ENCODE assay signal across 8 cellular contexts in the genomic region with DNA sequence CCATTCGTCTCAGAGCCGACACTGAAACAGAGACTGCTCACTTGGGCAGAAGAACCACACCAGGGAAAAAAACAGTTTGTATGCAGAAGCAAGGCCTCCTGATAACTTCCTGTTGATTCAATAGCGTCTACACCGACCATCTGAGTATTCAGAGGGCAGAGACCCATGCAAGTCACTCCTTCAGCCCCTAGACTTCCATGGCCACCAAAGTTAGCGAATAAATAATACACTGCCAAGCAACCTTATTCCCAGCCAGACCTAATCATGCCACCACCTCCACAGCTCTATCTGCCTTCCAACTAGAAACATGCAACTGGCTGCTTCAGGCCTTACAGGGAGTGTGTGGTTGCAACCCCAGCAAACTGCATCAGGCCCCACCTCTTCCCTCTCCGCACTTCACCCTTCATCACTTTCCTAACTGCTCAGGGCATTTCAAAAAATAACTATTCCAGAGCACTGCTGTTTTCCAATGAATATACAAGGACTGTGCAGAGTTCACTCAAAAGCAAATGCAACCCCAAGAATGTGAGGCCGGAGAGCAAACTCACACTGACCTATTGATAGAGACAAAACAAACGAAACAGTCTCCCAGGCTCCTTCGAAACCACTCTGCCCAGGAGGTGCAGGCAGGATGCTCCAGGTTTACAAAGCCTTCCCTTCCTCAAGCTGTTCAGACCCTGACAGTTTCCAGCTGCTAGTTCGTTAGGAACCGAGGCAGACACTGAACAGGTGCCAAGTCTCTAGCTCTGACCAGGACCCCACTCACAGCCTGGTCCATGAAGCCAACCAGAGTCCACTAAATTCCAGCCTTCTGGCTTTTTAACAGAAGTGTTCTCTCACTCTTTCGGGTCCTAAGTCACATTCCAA. TPM values are rescaled to one million over a fixed set of nuclear protein-coding genes. Genes with fewer than 3 reads are reported as not detected.
DNase-seq lines count a peak whose midpoint lies in the region; ATAC-seq, FAIRE-seq and TF ChIP-seq lines count a peak whose summit lies in the region.

No MANE protein-coding gene starts in this region.

- no peak for TF ChIP-seq EP300 in H1 (IDR thresholded peaks at IDR 0.05; ENCODE audit: borderline replicate concordance in 1 of 2, low read depth in 2 of 2, low read length in 2 of 2)

- H3K9ac ChIP-seq in OCI-LY1 (ENCODE audit: low read length) (peak overlapping the region; percentile 75), H1 (replicated peaks in 1 of 4; ENCODE audit: extremely low read depth in 1 of 4, low read depth in 3 of 4, low read length in 3 of 4) (no peak overlapping the region), neural progenitor cell (no peak overlapping the region)

- 0 out of 2 replicates have a peak overlapping the region, but pooled peaks have one; percentile 46 for H2BK12ac ChIP-seq in H1 (ENCODE audit: low read depth, low read length)

- H3K18ac ChIP-seq in H1 (ENCODE audit: extremely low read depth, low read length) = no peak overlapping the region

- peak; percentile 72 for FAIRE-seq in GM12891 (lab: Jason Lieb, UNC)
- no peak for FAIRE-seq in H1 (lab: Jason Lieb, UNC)
- FAIRE-seq in GM12892 (lab: Jason Lieb, UNC) = no peak

- peak overlapping the region; percentile 79 for H3K4me2 ChIP-seq in OCI-LY1 (ENCODE audit: low read length)
- H3K4me2 ChIP-seq in H1 (ENCODE audit: insufficient read depth in 1 of 2, low read depth in 2 of 2, low read length in 2 of 2) = peak overlapping the region; percentile 44 to 63
- peak overlapping the region; percentile 89 for H3K4me2 ChIP-seq in neural progenitor cell

- TF ChIP-seq RAD21 in H1 (IDR thresholded peaks at IDR 0.05 in 1 of 2, conservative IDR thresholded peaks at IDR 0.05 in 1 of 2; ENCODE audit: low read depth in 2 of 2, low read length in 2 of 2) = no peak

- H4K20me1 ChIP-seq in OCI-LY1 (ENCODE audit: insufficient read depth, low read length) (no peaks in the 10 kb centered on the region), H1 (replicated peaks in 1 of 2; ENCODE audit: control insufficient read depth in 1 of 2, insufficient read depth in 2 of 2, low read length in 2 of 2) (peaks cover 32 to 52% of the 10 kb centered on the region in 2 experiments), neural progenitor cell (ENCODE audit: low read depth) (peaks cover 77% of the 10 kb centered on the region)

- TF ChIP-seq CTCF in OCI-LY1 (IDR thresholded peaks at IDR 0.05; ENCODE audit: low read length) (no peak), H1 (IDR thresholded peaks at IDR 0.05; ENCODE audit: control extremely low read depth in 1 of 3, insufficient read depth in 1 of 3, low read depth in 1 of 3, low read length in 3 of 3) (no peak), neural progenitor cell (IDR thresholded peaks at IDR 0.05) (no peak)

- H4K5ac ChIP-seq in H1 (ENCODE audit: insufficient read length, low read depth, low read length) = no peak overlapping the region

- H3K4me3 ChIP-seq in OCI-LY1 (ENCODE audit: low read depth, low read length, poor library complexity, severe bottlenecking) (peak overlapping the region; percentile 74), H1 (ENCODE audit: extremely low read depth in 1 of 4, insufficient read depth in 2 of 4, low read depth in 3 of 4, low read length in 4 of 4) (peak overlapping the region in 1 of 4 experiments; percentile 6; a peak in 2 of 8 replicates), neural progenitor cell (peak overlapping the region; percentile 13)

- H4K8ac ChIP-seq in H1 (ENCODE audit: extremely low read depth, insufficient read depth, low read length) = no peak overlapping the region

- H3K79me2 ChIP-seq in OCI-LY1 (ENCODE audit: insufficient read depth, low read length) = peaks cover 79% of the 10 kb centered on the region
- peaks cover 64 to 77% of the 10 kb centered on the region in 2 experiments for H3K79me2 ChIP-seq in H1 (ENCODE audit: control insufficient read depth in 1 of 2, insufficient read depth in 2 of 2, low read length in 2 of 2)
- H3K79me2 ChIP-seq in neural progenitor cell (ENCODE audit: low read depth) = peaks cover 80% of the 10 kb centered on the region

- H3K14ac ChIP-seq in H1 (ENCODE audit: insufficient read length) = no peak overlapping the region

- H3F3A ChIP-seq in OCI-LY1 (ENCODE audit: insufficient read depth, low read length) = no peaks in the 10 kb centered on the region
- peaks cover 27% of the 10 kb centered on the region for H3F3A ChIP-seq in neural progenitor cell (ENCODE audit: low read depth)

- no peak overlapping the region for H4K91ac ChIP-seq in H1 (replicated peaks; ENCODE audit: insufficient read length, low read length)

- no peak overlapping the region for H3K4ac ChIP-seq in H1 (replicated peaks; ENCODE audit: insufficient read length, low read depth, low read length)

- CTCF ChIA-PET in H1 (lab: Charles Lee; ENCODE audit: partially characterized antibody) = interaction anchor here (0.6 to 3.5 kb wide), 9 partner anchors 13 to 359 kb away, joined by 3 to 25 read pairs (median 4); no protein-coding TSS in a partner anchor

- H3K9me3 Mint-ChIP-seq in neural progenitor cell = no peaks in the 10 kb centered on the region

- H3K36me3 ChIP-seq in OCI-LY1 (ENCODE audit: insufficient read depth, low read length) = peaks cover 21% of the 10 kb centered on the region
- no peaks in the 10 kb centered on the region for H3K36me3 ChIP-seq in H1 (ENCODE audit: control insufficient read depth in 2 of 4, insufficient read depth in 4 of 4, low read length in 3 of 4)
- no peaks in the 10 kb centered on the region for H3K36me3 ChIP-seq in neural progenitor cell

- H3K23ac ChIP-seq in H1 (ENCODE audit: insufficient read length) = no peak overlapping the region

- POLR2A ChIA-PET in H1 (lab: Charles Lee; ENCODE audit: partially characterized antibody) = interaction anchor here (0.6 to 2.9 kb wide), 11 partner anchors 10 to 133 kb away, joined by 3 to 13 read pairs (median 3); no protein-coding TSS in a partner anchor

- 0 out of 2 replicates have a peak overlapping the region, but pooled peaks have one; percentile 42 for H2AK5ac ChIP-seq in H1 (ENCODE audit: low read depth, low read length)

- H3K27ac ChIP-seq in OCI-LY1 (ENCODE audit: low read depth, low read length, poor library complexity, severe bottlenecking) (peak overlapping the region; percentile 90), H1 (ENCODE audit: low read depth, low read length) (no peak overlapping the region), neural progenitor cell (peak overlapping the region; percentile 31)

- no peak overlapping the region for H3K56ac ChIP-seq in H1 (replicated peaks; ENCODE audit: insufficient read length, low read depth, low read length)

- H3K23me2 ChIP-seq in H1 (ENCODE audit: low read depth, low read length) = peaks cover 7% of the 10 kb centered on the region

- 60% methylated on average over 12 of the region's 12 CpGs; no CpG with 5 or more reads in 1 of the 2 experiments for WGBS in H1 (ENCODE audit: extremely low coverage in 1 of 2, insufficient coverage in 1 of 2, insufficient read length in 1 of 2, insufficient replicate concordance in 2 of 2, low coverage in 1 of 2, low lambda C conversion rate in 2 of 2, missing lambda C conversion rate in 1 of 2), 2 experiments

- H3K9me2 ChIP-seq in OCI-LY1 (ENCODE audit: low read depth, low read length) = no peaks in the 10 kb centered on the region

- H3K4me3 Mint-ChIP-seq in neural progenitor cell = peak overlapping the region; percentile 38

- H3K4me1 Mint-ChIP-seq in neural progenitor cell = peaks cover 67% of the 10 kb centered on the region

- no peak overlapping the region for H2AFZ ChIP-seq in OCI-LY1 (ENCODE audit: low read length)
- no peak overlapping the region for H2AFZ ChIP-seq in H1 (ENCODE audit: low read length)
- no peak overlapping the region for H2AFZ ChIP-seq in neural progenitor cell (replicated peaks)

- no peak overlapping the region; the same call in 1 of the 2 replicates for H2BK15ac ChIP-seq in H1 (ENCODE audit: low read length)

- H3K79me1 ChIP-seq in H1 (ENCODE audit: low read depth, low read length) = peaks cover 12% of the 10 kb centered on the region

- H3K27me3 Mint-ChIP-seq in neural progenitor cell (ENCODE audit: insufficient read depth, low read depth) = peaks cover 7% of the 10 kb centered on the region

- ATAC-seq in GM21360 (IDR thresholded peaks at IDR 0.05; ENCODE audit: unreplicated experiment) = no peak

- H3K27me3 ChIP-seq in OCI-LY1 (ENCODE audit: insufficient read depth, low read length) (no peaks in the 10 kb centered on the region), H1 (replicated peaks in 1 of 4; ENCODE audit: control insufficient read depth in 3 of 4, extremely low read depth in 1 of 4, insufficient read depth in 3 of 4, low read length in 3 of 4) (peaks cover 0 to 7% (median 2%) of the 10 kb centered on the region in 4 experiments; a peak in 3 of 7 replicates), neural progenitor cell (peaks cover 12% of the 10 kb centered on the region)

- peak overlapping the region; percentile 44; the same call in 1 of the 2 replicates for H2BK20ac ChIP-seq in H1 (ENCODE audit: low read length)

- H2BK5ac ChIP-seq in H1 (ENCODE audit: low read depth, low read length) = peak overlapping the region; percentile 61; the same call in 1 of the 2 replicates

- peaks cover 5% of the 10 kb centered on the region for H3K36me3 Mint-ChIP-seq in neural progenitor cell

- no peak for TF ChIP-seq POLR2A in GM12891 (IDR thresholded peaks at IDR 0.05; ENCODE audit: low read depth, low read length)
- no peak for TF ChIP-seq POLR2A in H1 (IDR thresholded peaks at IDR 0.05; ENCODE audit: control extremely low read depth in 1 of 2, low read depth in 2 of 2, low read length in 2 of 2)
- no peak for TF ChIP-seq POLR2A in GM12892 (IDR thresholded peaks at IDR 0.05; ENCODE audit: low read depth, low read length)

- H3K4me1 ChIP-seq in OCI-LY1 (ENCODE audit: insufficient read depth, low read length, severe bottlenecking) (peaks cover 70% of the 10 kb centered on the region), H1 (replicated peaks in 1 of 4; ENCODE audit: control insufficient read depth in 3 of 4, insufficient read depth in 4 of 4, low read length in 3 of 4) (peaks cover 24 to 42% (median 34%) of the 10 kb centered on the region in 4 experiments), neural progenitor cell (peaks cover 52% of the 10 kb centered on the region)

- H3K27ac Mint-ChIP-seq in neural progenitor cell = peak overlapping the region; percentile 30

- DNase-seq in GM12891 (ENCODE audit: insufficient read length, low spot score) (no peak), H1 (ENCODE audit: low read depth in 1 of 2, low spot score in 2 of 2) (no peak), neural progenitor cell (ENCODE audit: low spot score) (peak; percentile 50), DMS153 treated with DMSO at 0.1 percent for 48 hours (lab: John Stamatoyannopoulos, UW; ENCODE audit: unreplicated experiment) (no peak), GM12892 (ENCODE audit: insufficient read length) (no peak), superior temporal gyrus (ENCODE audit: extremely low spot score) (no peak)

- H3K9me3 ChIP-seq in OCI-LY1 (ENCODE audit: low read length) (no peaks in the 10 kb centered on the region), H1 (ENCODE audit: insufficient read depth in 2 of 2, low read depth in 1 of 2, low read length in 1 of 2) (no peaks in the 10 kb centered on the region), neural progenitor cell (ENCODE audit: low read depth) (no peaks in the 10 kb centered on the region)

- no peak overlapping the region for H2BK120ac ChIP-seq in H1 (replicated peaks; ENCODE audit: low read depth, low read length)

RNA-seq across cellular contexts. Expression of a gene that starts 3.6 kb away (rescaled TPM):
- polyA plus RNA-seq in GM12891 (2012; ENCODE audit: low read depth, missing spikeins) = 52.5 TPM
- 208 and 211 TPM in 2 replicates for total RNA-seq in H1 (2021; fragmentation: NEBNext Ultra II Directional; extraction: Animal tissue kit (Norgen Biotek cat#: 25700))
- polyA plus RNA-seq in H1 (2011; rRNA removed) = 21.3 and 22.8 TPM in 2 replicates
- 30.9 TPM for polyA plus RNA-seq in H1 (2011; cell fraction: cytosol; rRNA removed)
- polyA plus RNA-seq in H1 (2011; cell fraction: nucleus; rRNA removed) = 117 TPM
- 91.3 to 141 TPM (median 111 TPM) in 4 replicates for polyA plus RNA-seq in H1 (2012, experiment 1 of 2)
- polyA plus RNA-seq in H1 (2012, experiment 2 of 2) = 7.7 TPM
- 77.1 TPM for polyA plus RNA-seq in H1 (2013, experiment 1 of 2)
- 78.8 TPM for polyA plus RNA-seq in H1 (2013, experiment 2 of 2)
- polyA minus RNA-seq in H1 (2011; rRNA and poly(A)+ RNA removed) = 157 and 170 TPM in 2 replicates
- 41.6 TPM for polyA minus RNA-seq in H1 (2011; cell fraction: cytosol; rRNA and poly(A)+ RNA removed)
- 170 TPM for polyA minus RNA-seq in H1 (2011; cell fraction: nucleus; rRNA and poly(A)+ RNA removed)
- 76.3 and 90.3 TPM in 2 replicates for total RNA-seq in neural progenitor cell (ENCODE audit: low replicate concordance)
- 74.4 TPM for polyA plus RNA-seq in GM12892 (2012; ENCODE audit: missing spikeins)
